In genomic region chr9:134547161-134548100, GRCh38 we compare ENCODE assay signal across 22 cellular contexts.
A peak's percentile ranks its signal among the peaks of the same experiment; 100 is the strongest.
DNase-seq lines count a peak whose midpoint lies in the region; ATAC-seq and TF ChIP-seq lines count a peak whose summit lies in the region.
"Had no signal": no experiment of that assay in that cellular context is flagged by ENCODE, and none has a peak within 500 bp of the region (broad histone marks: within the 10 kb centered on the region; RNA-seq: fewer than 3 reads in every experiment).

No MANE protein-coding gene starts in this region.

- intact Hi-C loops in left lung (cut with DNase I) = no loop called here

- H3K4me1 ChIP-seq in left lung = peaks cover 8 to 12% of the 10 kb centered on the region in 2 donors
- H3K4me1 ChIP-seq in trophoblast cell (ENCODE audit: control insufficient read depth in 1 of 2, insufficient read depth in 2 of 2, low read length in 2 of 2) = peaks cover 34 to 42% of the 10 kb centered on the region in 2 experiments
- H3K4me1 ChIP-seq: upper lobe of left lung had no signal

- H3K4ac ChIP-seq in trophoblast cell (ENCODE audit: low read depth, low read length) = no peak overlapping the region

- H2AFZ ChIP-seq in trophoblast cell (ENCODE audit: insufficient read depth, low read length, poor library complexity) = no peak overlapping the region

- no peak overlapping the region for H3K9ac ChIP-seq in trophoblast cell (ENCODE audit: low read length)

- no CpG with 5 or more reads among the region's 36 CpGs for WGBS in trophoblast cell (ENCODE audit: extremely low coverage, insufficient coverage, insufficient read length)

- H3K23ac ChIP-seq in trophoblast cell (ENCODE audit: low read length) = no peak overlapping the region

- H3K27ac ChIP-seq in left lung (peak overlapping the region in 1 of 2 donors; percentile 93), trophoblast cell (ENCODE audit: low read depth, low read length) (no peak overlapping the region)
- H3K27ac ChIP-seq: foreskin keratinocyte had no signal

- no peak overlapping the region for H3K4me2 ChIP-seq in trophoblast cell (ENCODE audit: low read length)

- in situ Hi-C loops in Caki2 (cut with HindIII; ENCODE audit: low pct_unique_long_range_greater_than_20kb, low sequenced_read_pairs) = no loop called here

- peaks cover 17% of the 10 kb centered on the region for H3K27me3 Mint-ChIP-seq in progenitor cell of endocrine pancreas
- H3K27me3 Mint-ChIP-seq in stimulated activated naive CD8-positive, alpha-beta T cell treated with anti-CD3 and anti-CD28 coated beads, Interleukin-15, amount 100 ng/mL, for 72 hours = peaks cover 27% of the 10 kb centered on the region

- H3K4me3 ChIP-seq in left lung (no peak overlapping the region), trophoblast cell (ENCODE audit: low read depth, low read length) (no peak overlapping the region)
- H3K4me3 ChIP-seq: upper lobe of left lung had no signal

- H3K9me3 ChIP-seq in left lung (no peaks in the 10 kb centered on the region), trophoblast cell (ENCODE audit: insufficient read depth, low read depth, low read length) (no peaks in the 10 kb centered on the region)
- H3K9me3 ChIP-seq: upper lobe of left lung had no signal

- peak overlapping the region; percentile 93 for H2BK12ac ChIP-seq in trophoblast cell (ENCODE audit: low read length)

- H3K9me3 Mint-ChIP-seq in progenitor cell of endocrine pancreas (ENCODE audit: low read depth) = peaks cover 4% of the 10 kb centered on the region
- H3K9me3 Mint-ChIP-seq in stimulated activated naive CD8-positive, alpha-beta T cell treated with anti-CD3 and anti-CD28 coated beads, Interleukin-15, amount 100 ng/mL, for 72 hours = peaks cover 0 to 8% of the 10 kb centered on the region in 2 donors
- H3K9me3 Mint-ChIP-seq: stimulated activated naive CD8-positive, alpha-beta T cell treated with anti-CD3 and anti-CD28 coated beads, Interleukin-15, Interleukin-2, amounts not matched to agents 100 ng/mL and 50 ng/mL, for 24 hours had no signal

- H4K91ac ChIP-seq in trophoblast cell (ENCODE audit: low read depth, low read length) = peak overlapping the region; percentile 89

- H3K14ac ChIP-seq in trophoblast cell (ENCODE audit: low read length) = peak overlapping the region; percentile 45

- peaks cover 4% of the 10 kb centered on the region for H3K4me1 Mint-ChIP-seq in progenitor cell of endocrine pancreas (ENCODE audit: low read depth)
- peaks cover 4% of the 10 kb centered on the region for H3K4me1 Mint-ChIP-seq in stimulated activated naive CD8-positive, alpha-beta T cell treated with anti-CD3 and anti-CD28 coated beads, Interleukin-15, amount 100 ng/mL, for 72 hours

- peaks cover 1% of the 10 kb centered on the region for H3K36me3 Mint-ChIP-seq in progenitor cell of endocrine pancreas (ENCODE audit: insufficient read depth)
- H3K36me3 Mint-ChIP-seq: brain had no signal

- ATAC-seq in left lung = no peak
- ATAC-seq in HG03175 (IDR thresholded peaks at IDR 0.05; ENCODE audit: unreplicated experiment) = no peak
- no peak for ATAC-seq in stimulated activated naive CD8-positive, alpha-beta T cell treated with anti-CD3 and anti-CD28 coated beads, Interleukin-15, amount 100 ng/mL, for 72 hours
- ATAC-seq: activated CD4-positive, CD25-positive, alpha-beta regulatory T cell treated with anti-CD3 and anti-CD28 coated beads, Interleukin-2, amount 50 U/mL, for 24 hours; foreskin keratinocyte had no signal

- peaks cover 45% of the 10 kb centered on the region for H3K79me1 ChIP-seq in trophoblast cell (ENCODE audit: low read length)

- no peak overlapping the region for H3K27ac Mint-ChIP-seq in progenitor cell of endocrine pancreas
- H3K27ac Mint-ChIP-seq in stimulated activated naive CD8-positive, alpha-beta T cell treated with anti-CD3 and anti-CD28 coated beads, Interleukin-15, amount 100 ng/mL, for 72 hours = peak overlapping the region in 1 of 2 donors; percentile 46
- H3K27ac Mint-ChIP-seq: stimulated activated naive CD8-positive, alpha-beta T cell treated with anti-CD3 and anti-CD28 coated beads, Interleukin-15, Interleukin-2, amounts not matched to agents 100 ng/mL and 50 ng/mL, for 24 hours had no signal

- H2BK120ac ChIP-seq in trophoblast cell (ENCODE audit: insufficient read depth, low read length, poor library complexity) = peak overlapping the region; percentile 28

- no peak overlapping the region for H4K8ac ChIP-seq in trophoblast cell (ENCODE audit: low read depth, low read length)

- H2BK5ac ChIP-seq in trophoblast cell (ENCODE audit: low read depth, low read length, poor library complexity) = no peak overlapping the region

- H3K27me3 ChIP-seq in left lung (peaks cover 0 to 38% of the 10 kb centered on the region in 2 donors), trophoblast cell (ENCODE audit: insufficient read depth, low read length) (no peaks in the 10 kb centered on the region)
- H3K27me3 ChIP-seq: upper lobe of left lung had no signal

- H3K36me3 ChIP-seq in left lung (no peaks in the 10 kb centered on the region), trophoblast cell (ENCODE audit: control insufficient read depth in 1 of 2, insufficient read depth in 2 of 2, low read length in 2 of 2) (no peaks in the 10 kb centered on the region)
- H3K36me3 ChIP-seq: upper lobe of left lung had no signal

- no peak overlapping the region for H4K12ac ChIP-seq in trophoblast cell (ENCODE audit: low read depth, low read length)

- no peak overlapping the region for H3K4me3 Mint-ChIP-seq in progenitor cell of endocrine pancreas (ENCODE audit: low read depth)
- H3K4me3 Mint-ChIP-seq in stimulated activated naive CD8-positive, alpha-beta T cell treated with anti-CD3 and anti-CD28 coated beads, Interleukin-15, amount 100 ng/mL, for 72 hours = no peak overlapping the region
- H3K4me3 Mint-ChIP-seq: brain; nephron progenitor cell; stimulated activated naive CD8-positive, alpha-beta T cell treated with anti-CD3 and anti-CD28 coated beads, Interleukin-15, Interleukin-2, amounts not matched to agents 100 ng/mL and 50 ng/mL, for 24 hours had no signal

- H3K79me2 ChIP-seq in trophoblast cell (ENCODE audit: control insufficient read depth, insufficient read depth, low read length, poor library complexity) = peaks cover 9% of the 10 kb centered on the region

- peak overlapping the region; percentile 89 for H2AK5ac ChIP-seq in trophoblast cell (ENCODE audit: low read length)

- DNase-seq in Caki2 (ENCODE audit: low read depth) (peak; percentile 45), HK-2 (ENCODE audit: unreplicated experiment) (peak; percentile 82), left lung (peak; percentile 29 to 70), trophoblast cell (no peak), progenitor cell of endocrine pancreas (ENCODE audit: low spot score, unreplicated experiment) (no peak)
- DNase-seq in stimulated activated naive CD8-positive, alpha-beta T cell treated with anti-CD3 and anti-CD28 coated beads, Interleukin-15, amount 100 ng/mL, for 72 hours = no peak
- DNase-seq: activated gamma-delta T cell treated with Interleukin-2 at 50 U/mL for 16 hours; activated T-cell treated with anti-CD3 and anti-CD28 coated beads, Interleukin-2, amount 50 U/mL, for 1 hour; effector CD8-positive, alpha-beta T cell; erythroblast; foreskin keratinocyte; Karpas-422; NCI-H2029; nephron progenitor cell; SHP77 treated with DMSO at 0.1 percent for 48 hours; stimulated activated CD4-positive, alpha-beta T cell treated with anti-CD3 and anti-CD28 coated beads, Interleukin-12 subunit alpha, Interleukin-12 subunit beta, amount 100 ng/mL, for 4 hours; stimulated activated CD4-positive, alpha-beta T cell treated with anti-CD3 and anti-CD28 coated beads, Interleukin-4, amount 100 ng/mL, for 4 hours; upper lobe of left lung had no signal

- no peak overlapping the region for H3K18ac ChIP-seq in trophoblast cell (ENCODE audit: low read length)

- no peak for TF ChIP-seq CTCF in left lung (IDR thresholded peaks at IDR 0.05)
- no peak for TF ChIP-seq CTCF in progenitor cell of endocrine pancreas (IDR thresholded peaks at IDR 0.05; ENCODE audit: unreplicated experiment)

Comparison
In these comparisons a context has a peak if more than half of its experiments do, and no peak if none do; other contexts are left out.
1. DNase-seq: peak in Caki2 (single experiment), HK-2 (single experiment) and left lung (2 of 2); none in trophoblast cell (0 of 2), progenitor cell of endocrine pancreas (single experiment) and stimulated activated naive CD8-positive, alpha-beta T cell treated with anti-CD3 and anti-CD28 coated beads, Interleukin-15, amount 100 ng/mL, for 72 hours (0 of 2).